ENCODE assay signal across 3 cellular contexts in the genomic region with DNA sequence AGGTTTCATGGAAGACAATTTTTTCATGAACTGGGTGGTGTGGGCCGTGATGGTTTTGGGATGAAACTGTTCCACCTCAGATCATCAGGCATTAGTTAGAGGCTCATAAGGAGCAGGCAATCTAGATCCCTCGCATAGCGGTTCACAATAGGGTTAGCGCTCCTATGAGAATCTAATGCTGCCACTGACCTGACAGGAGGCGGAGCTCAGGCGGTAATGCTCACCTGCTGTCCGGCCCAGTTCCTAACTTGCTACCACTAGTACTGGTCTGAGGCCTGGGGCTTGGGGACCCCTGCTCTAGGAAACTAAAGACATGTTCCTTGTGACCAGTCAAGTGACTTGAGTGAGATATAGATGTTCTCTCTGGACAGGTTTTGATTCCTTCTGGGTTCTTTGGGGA.
TF ChIP-seq lines count a peak whose summit lies in the region.

No MANE protein-coding gene starts in this region.

TF ChIP-seq in HepG2, 621 proteins besides CTCF, POLR2A, EP300 and RAD21:
- no peak for TF ChIP-seq SALL2 (CRISPR knock-in tag; IDR thresholded peaks at IDR 0.05)
- TF ChIP-seq, protein P1, sequence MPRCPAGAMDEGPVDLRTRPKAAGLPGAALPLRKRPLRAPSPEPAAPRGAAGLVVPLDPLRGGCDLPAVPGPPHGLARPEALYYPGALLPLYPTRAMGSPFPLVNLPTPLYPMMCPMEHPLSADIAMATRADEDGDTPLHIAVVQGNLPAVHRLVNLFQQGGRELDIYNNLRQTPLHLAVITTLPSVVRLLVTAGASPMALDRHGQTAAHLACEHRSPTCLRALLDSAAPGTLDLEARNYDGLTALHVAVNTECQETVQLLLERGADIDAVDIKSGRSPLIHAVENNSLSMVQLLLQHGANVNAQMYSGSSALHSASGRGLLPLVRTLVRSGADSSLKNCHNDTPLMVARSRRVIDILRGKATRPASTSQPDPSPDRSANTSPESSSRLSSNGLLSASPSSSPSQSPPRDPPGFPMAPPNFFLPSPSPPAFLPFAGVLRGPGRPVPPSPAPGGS (CRISPR knock-in tag; IDR thresholded peaks at IDR 0.05): no peak
- no peak for TF ChIP-seq FOXK1 (CRISPR knock-in tag; IDR thresholded peaks at IDR 0.05; ENCODE audit: borderline replicate concordance, low read depth)
- no peak for TF ChIP-seq ONECUT2 (CRISPR knock-in tag; IDR thresholded peaks at IDR 0.05)
- TF ChIP-seq PHB2 (IDR thresholded peaks at IDR 0.05; ENCODE audit: partially characterized antibody): no peak
- TF ChIP-seq ZNF670 (CRISPR knock-in tag; IDR thresholded peaks at IDR 0.05; ENCODE audit: borderline replicate concordance): no peak
- no peak for TF ChIP-seq GFI1 (CRISPR knock-in tag; IDR thresholded peaks at IDR 0.05; ENCODE audit: borderline replicate concordance)
- TF ChIP-seq, protein P2, sequence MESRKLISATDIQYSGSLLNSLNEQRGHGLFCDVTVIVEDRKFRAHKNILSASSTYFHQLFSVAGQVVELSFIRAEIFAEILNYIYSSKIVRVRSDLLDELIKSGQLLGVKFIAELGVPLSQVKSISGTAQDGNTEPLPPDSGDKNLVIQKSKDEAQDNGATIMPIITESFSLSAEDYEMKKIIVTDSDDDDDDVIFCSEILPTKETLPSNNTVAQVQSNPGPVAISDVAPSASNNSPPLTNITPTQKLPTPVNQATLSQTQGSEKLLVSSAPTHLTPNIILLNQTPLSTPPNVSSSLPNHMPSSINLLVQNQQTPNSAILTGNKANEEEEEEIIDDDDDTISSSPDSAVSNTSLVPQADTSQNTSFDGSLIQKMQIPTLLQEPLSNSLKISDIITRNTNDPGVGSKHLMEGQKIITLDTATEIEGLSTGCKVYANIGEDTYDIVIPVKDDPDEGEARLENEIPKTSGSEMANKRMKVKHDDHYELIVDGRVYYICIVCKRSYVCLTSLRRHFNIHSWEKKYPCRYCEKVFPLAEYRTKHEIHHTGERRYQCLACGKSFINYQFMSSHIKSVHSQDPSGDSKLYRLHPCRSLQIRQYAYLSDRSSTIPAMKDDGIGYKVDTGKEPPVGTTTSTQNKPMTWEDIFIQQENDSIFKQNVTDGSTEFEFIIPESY (CRISPR knock-in tag; IDR thresholded peaks at IDR 0.05): peak; percentile 52; the same call in 1 of the 2 replicates
- TF ChIP-seq HNRNPUL1 (IDR thresholded peaks at IDR 0.05; ENCODE audit: low read depth, low read length): no peak
- TF ChIP-seq DR1 (CRISPR knock-in tag; IDR thresholded peaks at IDR 0.05): no peak
- no peak for TF ChIP-seq ZNF782 (CRISPR knock-in tag; IDR thresholded peaks at IDR 0.05; ENCODE audit: borderline replicate concordance)
- TF ChIP-seq MIXL1 (CRISPR knock-in tag; IDR thresholded peaks at IDR 0.05): no peak
- peak; percentile 36 for TF ChIP-seq RBM22 (optimal IDR thresholded peaks at IDR 0.05; ENCODE audit: low read length)

TF ChIP-seq in WTC11, 78 proteins besides CTCF, POLR2A, EP300 and RAD21:
- no peak for TF ChIP-seq ZNF138 (CRISPR knock-in tag; conservative IDR thresholded peaks at IDR 0.05)
- TF ChIP-seq, protein P3, sequence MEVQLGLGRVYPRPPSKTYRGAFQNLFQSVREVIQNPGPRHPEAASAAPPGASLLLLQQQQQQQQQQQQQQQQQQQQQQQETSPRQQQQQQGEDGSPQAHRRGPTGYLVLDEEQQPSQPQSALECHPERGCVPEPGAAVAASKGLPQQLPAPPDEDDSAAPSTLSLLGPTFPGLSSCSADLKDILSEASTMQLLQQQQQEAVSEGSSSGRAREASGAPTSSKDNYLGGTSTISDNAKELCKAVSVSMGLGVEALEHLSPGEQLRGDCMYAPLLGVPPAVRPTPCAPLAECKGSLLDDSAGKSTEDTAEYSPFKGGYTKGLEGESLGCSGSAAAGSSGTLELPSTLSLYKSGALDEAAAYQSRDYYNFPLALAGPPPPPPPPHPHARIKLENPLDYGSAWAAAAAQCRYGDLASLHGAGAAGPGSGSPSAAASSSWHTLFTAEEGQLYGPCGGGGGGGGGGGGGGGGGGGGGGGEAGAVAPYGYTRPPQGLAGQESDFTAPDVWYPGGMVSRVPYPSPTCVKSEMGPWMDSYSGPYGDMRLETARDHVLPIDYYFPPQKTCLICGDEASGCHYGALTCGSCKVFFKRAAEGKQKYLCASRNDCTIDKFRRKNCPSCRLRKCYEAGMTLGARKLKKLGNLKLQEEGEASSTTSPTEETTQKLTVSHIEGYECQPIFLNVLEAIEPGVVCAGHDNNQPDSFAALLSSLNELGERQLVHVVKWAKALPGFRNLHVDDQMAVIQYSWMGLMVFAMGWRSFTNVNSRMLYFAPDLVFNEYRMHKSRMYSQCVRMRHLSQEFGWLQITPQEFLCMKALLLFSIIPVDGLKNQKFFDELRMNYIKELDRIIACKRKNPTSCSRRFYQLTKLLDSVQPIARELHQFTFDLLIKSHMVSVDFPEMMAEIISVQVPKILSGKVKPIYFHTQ (CRISPR knock-in tag; IDR thresholded peaks at IDR 0.05): 0 out of 2 replicates have a peak, but pooled peaks have one; percentile 21
- TF ChIP-seq, protein P4, sequence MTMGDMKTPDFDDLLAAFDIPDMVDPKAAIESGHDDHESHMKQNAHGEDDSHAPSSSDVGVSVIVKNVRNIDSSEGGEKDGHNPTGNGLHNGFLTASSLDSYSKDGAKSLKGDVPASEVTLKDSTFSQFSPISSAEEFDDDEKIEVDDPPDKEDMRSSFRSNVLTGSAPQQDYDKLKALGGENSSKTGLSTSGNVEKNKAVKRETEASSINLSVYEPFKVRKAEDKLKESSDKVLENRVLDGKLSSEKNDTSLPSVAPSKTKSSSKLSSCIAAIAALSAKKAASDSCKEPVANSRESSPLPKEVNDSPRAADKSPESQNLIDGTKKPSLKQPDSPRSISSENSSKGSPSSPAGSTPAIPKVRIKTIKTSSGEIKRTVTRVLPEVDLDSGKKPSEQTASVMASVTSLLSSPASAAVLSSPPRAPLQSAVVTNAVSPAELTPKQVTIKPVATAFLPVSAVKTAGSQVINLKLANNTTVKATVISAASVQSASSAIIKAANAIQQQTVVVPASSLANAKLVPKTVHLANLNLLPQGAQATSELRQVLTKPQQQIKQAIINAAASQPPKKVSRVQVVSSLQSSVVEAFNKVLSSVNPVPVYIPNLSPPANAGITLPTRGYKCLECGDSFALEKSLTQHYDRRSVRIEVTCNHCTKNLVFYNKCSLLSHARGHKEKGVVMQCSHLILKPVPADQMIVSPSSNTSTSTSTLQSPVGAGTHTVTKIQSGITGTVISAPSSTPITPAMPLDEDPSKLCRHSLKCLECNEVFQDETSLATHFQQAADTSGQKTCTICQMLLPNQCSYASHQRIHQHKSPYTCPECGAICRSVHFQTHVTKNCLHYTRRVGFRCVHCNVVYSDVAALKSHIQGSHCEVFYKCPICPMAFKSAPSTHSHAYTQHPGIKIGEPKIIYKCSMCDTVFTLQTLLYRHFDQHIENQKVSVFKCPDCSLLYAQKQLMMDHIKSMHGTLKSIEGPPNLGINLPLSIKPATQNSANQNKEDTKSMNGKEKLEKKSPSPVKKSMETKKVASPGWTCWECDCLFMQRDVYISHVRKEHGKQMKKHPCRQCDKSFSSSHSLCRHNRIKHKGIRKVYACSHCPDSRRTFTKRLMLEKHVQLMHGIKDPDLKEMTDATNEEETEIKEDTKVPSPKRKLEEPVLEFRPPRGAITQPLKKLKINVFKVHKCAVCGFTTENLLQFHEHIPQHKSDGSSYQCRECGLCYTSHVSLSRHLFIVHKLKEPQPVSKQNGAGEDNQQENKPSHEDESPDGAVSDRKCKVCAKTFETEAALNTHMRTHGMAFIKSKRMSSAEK (CRISPR knock-in tag; IDR thresholded peaks at IDR 0.05; ENCODE audit: borderline replicate concordance): 0 out of 2 replicates have a peak, but pooled peaks have one; percentile 12

TF ChIP-seq in H1, 55 proteins besides CTCF, POLR2A, EP300 and RAD21:
- TF ChIP-seq SIN3A (conservative IDR thresholded peaks at IDR 0.05 in 1 of 2, IDR thresholded peaks at IDR 0.05 in 1 of 2; ENCODE audit: low read depth in 1 of 2, low read length in 2 of 2): no peak
- TF ChIP-seq POLR2AphosphoS5 (IDR thresholded peaks at IDR 0.05; ENCODE audit: low read depth, low read length): peak; percentile 73
